In genomic region chr13:49296659-49297058, GRCh38 we compare ENCODE assay signal across 1 cellular context.
TF ChIP-seq lines count a peak whose summit lies in the region.

No MANE protein-coding gene starts in this region.

TF ChIP-seq in HepG2, 621 proteins besides CTCF, POLR2A, EP300 and RAD21:
- no peak for TF ChIP-seq PCBP2 (optimal IDR thresholded peaks at IDR 0.05; ENCODE audit: low read depth, low read length, poor library complexity, severe bottlenecking)
- TF ChIP-seq SRSF1 (optimal IDR thresholded peaks at IDR 0.05; ENCODE audit: low read depth, low read length), result no peak
- TF ChIP-seq HOXA9 (CRISPR knock-in tag; IDR thresholded peaks at IDR 0.05; ENCODE audit: borderline replicate concordance), result no peak
- TF ChIP-seq PAXIP1 (CRISPR knock-in tag; conservative IDR thresholded peaks at IDR 0.05), result no peak; the same call in 1 of the 2 replicates
- TF ChIP-seq CBX2 (IDR thresholded peaks at IDR 0.05; ENCODE audit: low read depth, low read length), result no peak
- no peak for TF ChIP-seq CBX2 (CRISPR knock-in tag; IDR thresholded peaks at IDR 0.05; ENCODE audit: low read depth)
- TF ChIP-seq ZNF510 (CRISPR knock-in tag; IDR thresholded peaks at IDR 0.05; ENCODE audit: low read depth), result no peak
- TF ChIP-seq ZNF460 (CRISPR knock-in tag; IDR thresholded peaks at IDR 0.05; ENCODE audit: borderline replicate concordance), result peak; percentile 93
- no peak for TF ChIP-seq STAT5B (CRISPR knock-in tag; IDR thresholded peaks at IDR 0.05)
- no peak for TF ChIP-seq ZNF766 (CRISPR knock-in tag; IDR thresholded peaks at IDR 0.05; ENCODE audit: borderline replicate concordance)
- TF ChIP-seq TEAD3 (CRISPR knock-in tag; optimal IDR thresholded peaks at IDR 0.05; ENCODE audit: borderline replicate concordance), result no peak
- TF ChIP-seq ZNF558 (CRISPR knock-in tag; IDR thresholded peaks at IDR 0.05; ENCODE audit: borderline replicate concordance), result no peak
- TF ChIP-seq SALL1 (CRISPR knock-in tag; IDR thresholded peaks at IDR 0.05), result peak; percentile 26; the same call in 1 of the 2 replicates
- no peak for TF ChIP-seq ZNF550 (CRISPR knock-in tag; IDR thresholded peaks at IDR 0.05; ENCODE audit: borderline replicate concordance)
- no peak for TF ChIP-seq ZNF792 (CRISPR knock-in tag; IDR thresholded peaks at IDR 0.05)
- no peak for TF ChIP-seq FOXJ3 (CRISPR knock-in tag; IDR thresholded peaks at IDR 0.05; ENCODE audit: borderline replicate concordance)
- no peak for TF ChIP-seq ZSCAN9 (CRISPR knock-in tag; IDR thresholded peaks at IDR 0.05; ENCODE audit: borderline replicate concordance)
- TF ChIP-seq ZBTB33 (CRISPR knock-in tag; IDR thresholded peaks at IDR 0.05), result peak; percentile 74; the same call in 1 of the 2 replicates
- 0 out of 2 replicates have a peak, but pooled peaks have one; percentile 48 for TF ChIP-seq RCOR2 (CRISPR knock-in tag; IDR thresholded peaks at IDR 0.05)
- no peak for TF ChIP-seq ZNF564 (CRISPR knock-in tag; IDR thresholded peaks at IDR 0.05)
- TF ChIP-seq MTA3 (CRISPR knock-in tag; IDR thresholded peaks at IDR 0.05), result no peak
- TF ChIP-seq ZHX1 (CRISPR knock-in tag; IDR thresholded peaks at IDR 0.05; ENCODE audit: low read depth), result no peak
- TF ChIP-seq EHMT2 (IDR thresholded peaks at IDR 0.05; ENCODE audit: borderline replicate concordance, low read depth, low read length), result no peak
- TF ChIP-seq SNAI1 (CRISPR knock-in tag; IDR thresholded peaks at IDR 0.05; ENCODE audit: borderline replicate concordance), result no peak
- TF ChIP-seq ZFP36L1 (CRISPR knock-in tag; IDR thresholded peaks at IDR 0.05), result no peak
- TF ChIP-seq KIAA2018 (CRISPR knock-in tag; IDR thresholded peaks at IDR 0.05; ENCODE audit: borderline replicate concordance), result no peak
- peak; percentile 84 for TF ChIP-seq CHD4 (IDR thresholded peaks at IDR 0.05; ENCODE audit: borderline replicate concordance, low read length)
- TF ChIP-seq ZMYM3 (CRISPR knock-in tag; IDR thresholded peaks at IDR 0.05), result peak; percentile 87
- peak; percentile 77 for TF ChIP-seq ZMYM2 (CRISPR knock-in tag; IDR thresholded peaks at IDR 0.05)
- TF ChIP-seq HDAC2 (CRISPR knock-in tag; IDR thresholded peaks at IDR 0.05), result peak; percentile 36; the same call in 1 of the 2 replicates
- TF ChIP-seq ZNF691 (CRISPR knock-in tag; IDR thresholded peaks at IDR 0.05; ENCODE audit: borderline replicate concordance, low read depth), result no peak
- 0 out of 2 replicates have a peak, but pooled peaks have one; percentile 11 for TF ChIP-seq TCF7 (IDR thresholded peaks at IDR 0.05; ENCODE audit: low read depth)
- peak; percentile 61; the same call in 1 of the 2 replicates for TF ChIP-seq ZNF362 (CRISPR knock-in tag; IDR thresholded peaks at IDR 0.05; ENCODE audit: borderline replicate concordance)
- no peak for TF ChIP-seq EEA1 (CRISPR knock-in tag; IDR thresholded peaks at IDR 0.05; ENCODE audit: borderline replicate concordance)
TF ChIP-seq in HepG2: peak in this region for 10.
